Comparison of ENCODE assay signal across 1 cellular context in genomic region chr19:40285353-40286234, GRCh38.
A peak's percentile ranks its signal among the peaks of the same experiment; 100 is the strongest.
TF ChIP-seq lines count a peak whose summit lies in the region.

No MANE protein-coding gene starts in this region.

TF ChIP-seq in HepG2, 621 proteins besides CTCF, POLR2A, EP300 and RAD21 (continued from another document and continues in another):
- TF ChIP-seq ZNF3 (CRISPR knock-in tag; IDR thresholded peaks at IDR 0.05): no peak
- no peak for TF ChIP-seq HDAC6 (IDR thresholded peaks at IDR 0.05; ENCODE audit: low read depth, low read length)
- no peak for TF ChIP-seq ZNF354B (CRISPR knock-in tag; IDR thresholded peaks at IDR 0.05)
- TF ChIP-seq ZNF460 (CRISPR knock-in tag; IDR thresholded peaks at IDR 0.05; ENCODE audit: borderline replicate concordance): no peak
- no peak for TF ChIP-seq ZBTB1 (CRISPR knock-in tag; IDR thresholded peaks at IDR 0.05; ENCODE audit: borderline replicate concordance)
- TF ChIP-seq, protein P1, sequence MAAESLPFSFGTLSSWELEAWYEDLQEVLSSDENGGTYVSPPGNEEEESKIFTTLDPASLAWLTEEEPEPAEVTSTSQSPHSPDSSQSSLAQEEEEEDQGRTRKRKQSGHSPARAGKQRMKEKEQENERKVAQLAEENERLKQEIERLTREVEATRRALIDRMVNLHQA (CRISPR knock-in tag; IDR thresholded peaks at IDR 0.05): no peak
- TF ChIP-seq ZNF605 (CRISPR knock-in tag; IDR thresholded peaks at IDR 0.05): peak; percentile 56; the same call in 1 of the 2 replicates
- TF ChIP-seq CHCHD3 (CRISPR knock-in tag; IDR thresholded peaks at IDR 0.05): no peak
- TF ChIP-seq ZNF256 (CRISPR knock-in tag; conservative IDR thresholded peaks at IDR 0.05): no peak
- no peak for TF ChIP-seq ZNF30 (CRISPR knock-in tag; IDR thresholded peaks at IDR 0.05)
- no peak for TF ChIP-seq ATF5 (CRISPR knock-in tag; IDR thresholded peaks at IDR 0.05; ENCODE audit: low read depth)
- TF ChIP-seq CHD4 (IDR thresholded peaks at IDR 0.05; ENCODE audit: borderline replicate concordance, low read length): peak; percentile 98
- no peak for TF ChIP-seq ZNF407 (CRISPR knock-in tag; IDR thresholded peaks at IDR 0.05; ENCODE audit: not compliant biosample characterization)
- TF ChIP-seq RNF2 (conservative IDR thresholded peaks at IDR 0.05; ENCODE audit: low read depth): no peak
- peak; percentile 65 for TF ChIP-seq DR1 (CRISPR knock-in tag; IDR thresholded peaks at IDR 0.05)
- TF ChIP-seq ZNF563 (CRISPR knock-in tag; IDR thresholded peaks at IDR 0.05): no peak
- peak; percentile 57 for TF ChIP-seq NFYB (CRISPR knock-in tag; IDR thresholded peaks at IDR 0.05)
- peak; percentile 48; the same call in 1 of the 2 replicates for TF ChIP-seq ZZZ3 (CRISPR knock-in tag; IDR thresholded peaks at IDR 0.05; ENCODE audit: borderline replicate concordance)
- TF ChIP-seq, protein P2, sequence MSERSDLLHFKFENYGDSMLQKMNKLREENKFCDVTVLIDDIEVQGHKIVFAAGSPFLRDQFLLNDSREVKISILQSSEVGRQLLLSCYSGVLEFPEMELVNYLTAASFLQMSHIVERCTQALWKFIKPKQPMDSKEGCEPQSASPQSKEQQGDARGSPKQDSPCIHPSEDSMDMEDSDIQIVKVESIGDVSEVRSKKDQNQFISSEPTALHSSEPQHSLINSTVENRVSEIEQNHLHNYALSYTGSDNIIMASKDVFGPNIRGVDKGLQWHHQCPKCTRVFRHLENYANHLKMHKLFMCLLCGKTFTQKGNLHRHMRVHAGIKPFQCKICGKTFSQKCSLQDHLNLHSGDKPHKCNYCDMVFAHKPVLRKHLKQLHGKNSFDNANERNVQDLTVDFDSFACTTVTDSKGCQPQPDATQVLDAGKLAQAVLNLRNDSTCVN (CRISPR knock-in tag; IDR thresholded peaks at IDR 0.05; ENCODE audit: borderline replicate concordance): no peak
- TF ChIP-seq KLF12 (CRISPR knock-in tag; IDR thresholded peaks at IDR 0.05; ENCODE audit: borderline replicate concordance): no peak
- TF ChIP-seq REXO4 (CRISPR knock-in tag; IDR thresholded peaks at IDR 0.05; ENCODE audit: borderline replicate concordance): no peak
- TF ChIP-seq ZFX (CRISPR knock-in tag; IDR thresholded peaks at IDR 0.05; ENCODE audit: low read depth): peak; percentile 97
- TF ChIP-seq, protein P3, sequence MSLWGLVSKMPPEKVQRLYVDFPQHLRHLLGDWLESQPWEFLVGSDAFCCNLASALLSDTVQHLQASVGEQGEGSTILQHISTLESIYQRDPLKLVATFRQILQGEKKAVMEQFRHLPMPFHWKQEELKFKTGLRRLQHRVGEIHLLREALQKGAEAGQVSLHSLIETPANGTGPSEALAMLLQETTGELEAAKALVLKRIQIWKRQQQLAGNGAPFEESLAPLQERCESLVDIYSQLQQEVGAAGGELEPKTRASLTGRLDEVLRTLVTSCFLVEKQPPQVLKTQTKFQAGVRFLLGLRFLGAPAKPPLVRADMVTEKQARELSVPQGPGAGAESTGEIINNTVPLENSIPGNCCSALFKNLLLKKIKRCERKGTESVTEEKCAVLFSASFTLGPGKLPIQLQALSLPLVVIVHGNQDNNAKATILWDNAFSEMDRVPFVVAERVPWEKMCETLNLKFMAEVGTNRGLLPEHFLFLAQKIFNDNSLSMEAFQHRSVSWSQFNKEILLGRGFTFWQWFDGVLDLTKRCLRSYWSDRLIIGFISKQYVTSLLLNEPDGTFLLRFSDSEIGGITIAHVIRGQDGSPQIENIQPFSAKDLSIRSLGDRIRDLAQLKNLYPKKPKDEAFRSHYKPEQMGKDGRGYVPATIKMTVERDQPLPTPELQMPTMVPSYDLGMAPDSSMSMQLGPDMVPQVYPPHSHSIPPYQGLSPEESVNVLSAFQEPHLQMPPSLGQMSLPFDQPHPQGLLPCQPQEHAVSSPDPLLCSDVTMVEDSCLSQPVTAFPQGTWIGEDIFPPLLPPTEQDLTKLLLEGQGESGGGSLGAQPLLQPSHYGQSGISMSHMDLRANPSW (CRISPR knock-in tag; IDR thresholded peaks at IDR 0.05; ENCODE audit: borderline replicate concordance): no peak
- TF ChIP-seq ZNF580 (CRISPR knock-in tag; IDR thresholded peaks at IDR 0.05; ENCODE audit: borderline replicate concordance, low read depth): no peak
- peak; percentile 76 for TF ChIP-seq GABPA (IDR thresholded peaks at IDR 0.05; ENCODE audit: low read depth, low read length)
- peak; percentile 91 for TF ChIP-seq GABPA (CRISPR knock-in tag; IDR thresholded peaks at IDR 0.05; ENCODE audit: low read depth)
- TF ChIP-seq KMT2B (CRISPR knock-in tag; IDR thresholded peaks at IDR 0.05): peak; percentile 53; the same call in 1 of the 2 replicates
- no peak for TF ChIP-seq NR2F6 (IDR thresholded peaks at IDR 0.05)
- no peak for TF ChIP-seq NR2F6 (CRISPR knock-in tag; IDR thresholded peaks at IDR 0.05)
- TF ChIP-seq SP2 (CRISPR knock-in tag; IDR thresholded peaks at IDR 0.05): peak; percentile 79
- TF ChIP-seq CREBL2 (CRISPR knock-in tag; IDR thresholded peaks at IDR 0.05; ENCODE audit: borderline replicate concordance): no peak; the same call in 1 of the 2 replicates
- no peak for TF ChIP-seq BHLHE40 (IDR thresholded peaks at IDR 0.05; ENCODE audit: low read length)
- TF ChIP-seq ZNF639 (CRISPR knock-in tag; conservative IDR thresholded peaks at IDR 0.05): no peak; the same call in 1 of the 2 replicates
- TF ChIP-seq HNRNPL (IDR thresholded peaks at IDR 0.05; ENCODE audit: low read depth, low read length): no peak
- 0 out of 2 replicates have a peak, but pooled peaks have one; percentile 18 for TF ChIP-seq KLF6 (CRISPR knock-in tag; IDR thresholded peaks at IDR 0.05)
- TF ChIP-seq, protein P4, sequence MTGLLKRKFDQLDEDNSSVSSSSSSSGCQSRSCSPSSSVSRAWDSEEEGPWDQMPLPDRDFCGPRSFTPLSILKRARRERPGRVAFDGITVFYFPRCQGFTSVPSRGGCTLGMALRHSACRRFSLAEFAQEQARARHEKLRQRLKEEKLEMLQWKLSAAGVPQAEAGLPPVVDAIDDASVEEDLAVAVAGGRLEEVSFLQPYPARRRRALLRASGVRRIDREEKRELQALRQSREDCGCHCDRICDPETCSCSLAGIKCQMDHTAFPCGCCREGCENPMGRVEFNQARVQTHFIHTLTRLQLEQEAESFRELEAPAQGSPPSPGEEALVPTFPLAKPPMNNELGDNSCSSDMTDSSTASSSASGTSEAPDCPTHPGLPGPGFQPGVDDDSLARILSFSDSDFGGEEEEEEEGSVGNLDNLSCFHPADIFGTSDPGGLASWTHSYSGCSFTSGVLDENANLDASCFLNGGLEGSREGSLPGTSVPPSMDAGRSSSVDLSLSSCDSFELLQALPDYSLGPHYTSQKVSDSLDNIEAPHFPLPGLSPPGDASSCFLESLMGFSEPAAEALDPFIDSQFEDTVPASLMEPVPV (CRISPR knock-in tag; IDR thresholded peaks at IDR 0.05): 0 out of 2 replicates have a peak, but pooled peaks have one; percentile 47
- no peak for TF ChIP-seq MIER2 (CRISPR knock-in tag; IDR thresholded peaks at IDR 0.05)
- no peak for TF ChIP-seq NR1H2 (CRISPR knock-in tag; IDR thresholded peaks at IDR 0.05; ENCODE audit: borderline replicate concordance, low read depth)
- peak; percentile 53 for TF ChIP-seq KDM2A (CRISPR knock-in tag; IDR thresholded peaks at IDR 0.05; ENCODE audit: borderline replicate concordance, low read depth)
- no peak for TF ChIP-seq CENPT (CRISPR knock-in tag; IDR thresholded peaks at IDR 0.05; ENCODE audit: low read depth)
- TF ChIP-seq, protein P5, sequence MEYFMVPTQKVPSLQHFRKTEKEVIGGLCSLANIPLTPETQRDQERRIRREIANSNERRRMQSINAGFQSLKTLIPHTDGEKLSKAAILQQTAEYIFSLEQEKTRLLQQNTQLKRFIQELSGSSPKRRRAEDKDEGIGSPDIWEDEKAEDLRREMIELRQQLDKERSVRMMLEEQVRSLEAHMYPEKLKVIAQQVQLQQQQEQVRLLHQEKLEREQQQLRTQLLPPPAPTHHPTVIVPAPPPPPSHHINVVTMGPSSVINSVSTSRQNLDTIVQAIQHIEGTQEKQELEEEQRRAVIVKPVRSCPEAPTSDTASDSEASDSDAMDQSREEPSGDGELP (IDR thresholded peaks at IDR 0.05; ENCODE audit: borderline replicate concordance, low read depth): no peak
- TF ChIP-seq RAD51 (IDR thresholded peaks at IDR 0.05; ENCODE audit: borderline replicate concordance): no peak
- TF ChIP-seq, protein P6, sequence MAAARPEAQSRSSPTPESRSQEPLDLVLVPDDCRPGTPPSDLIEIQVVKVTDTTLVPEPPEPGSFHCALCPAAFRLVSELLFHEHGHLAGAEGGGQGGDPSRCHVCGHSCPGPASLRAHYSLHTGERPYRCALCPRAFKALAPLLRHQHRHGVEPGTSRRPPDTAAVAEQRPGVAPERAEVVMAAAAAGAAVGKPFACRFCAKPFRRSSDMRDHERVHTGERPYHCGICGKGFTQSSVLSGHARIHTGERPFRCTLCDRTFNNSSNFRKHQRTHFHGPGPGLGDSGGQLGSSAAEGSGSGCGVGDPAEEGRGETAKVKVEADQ (CRISPR knock-in tag; IDR thresholded peaks at IDR 0.05; ENCODE audit: borderline replicate concordance): no peak
- TF ChIP-seq, protein P7, sequence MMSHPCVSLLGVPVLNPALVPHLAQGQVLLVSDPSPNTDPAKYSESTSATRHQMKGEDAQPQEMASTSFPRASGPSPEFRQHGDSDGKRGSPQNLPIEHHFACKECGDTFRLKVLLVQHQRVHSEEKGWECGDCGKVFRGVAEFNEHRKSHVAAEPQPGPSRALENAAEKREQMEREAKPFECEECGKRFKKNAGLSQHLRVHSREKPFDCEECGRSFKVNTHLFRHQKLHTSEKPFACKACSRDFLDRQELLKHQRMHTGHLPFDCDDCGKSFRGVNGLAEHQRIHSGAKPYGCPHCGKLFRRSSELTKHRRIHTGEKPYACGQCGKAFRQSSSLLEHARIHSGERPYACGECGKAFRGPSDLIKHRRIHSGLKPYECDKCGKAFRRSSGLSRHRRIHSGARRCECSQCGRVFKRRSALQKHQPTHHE (CRISPR knock-in tag; IDR thresholded peaks at IDR 0.05; ENCODE audit: borderline replicate concordance): no peak
